ENCODE assay signal across 19 cellular contexts in genomic region chr3:122391674-122392446, GRCh38. TPM values are rescaled to one million over a fixed set of nuclear protein-coding genes. Genes with fewer than 3 reads are reported as not detected.
DNase-seq lines count a peak whose midpoint lies in the region; ATAC-seq, FAIRE-seq and TF ChIP-seq lines count a peak whose summit lies in the region.
"Had no signal": no experiment of that assay in that cellular context is flagged by ENCODE, and none has a peak within 500 bp of the region (broad histone marks: within the 10 kb centered on the region; RNA-seq: fewer than 3 reads in every experiment).

No MANE protein-coding gene starts in this region.

- H2AK5ac ChIP-seq in mesenchymal stem cell (ENCODE audit: low read length, severe bottlenecking) = no peak overlapping the region

- H3K4me1 Mint-ChIP-seq in astrocyte (ENCODE audit: low read depth, unreplicated experiment) = peaks cover 39% of the 10 kb centered on the region

- peaks cover 47% of the 10 kb centered on the region for H3K4me1 ChIP-seq in left ventricle myocardium inferior
- peaks cover 5% of the 10 kb centered on the region for H3K4me1 ChIP-seq in astrocyte (ENCODE audit: insufficient read depth, low read length)
- peaks cover 4% of the 10 kb centered on the region for H3K4me1 ChIP-seq in mesenchymal stem cell (ENCODE audit: control insufficient read depth, insufficient read depth, low read depth, low read length)

- intact Hi-C loops in left ventricle myocardium inferior (cut with micrococcal nuclease) = loop anchor here (5.0 to 10.0 kb wide), 2 partner anchors 113 to 285 kb away; no protein-coding TSS in a partner anchor
- intact Hi-C loops in Right ventricle myocardium inferior (cut with DNase I) = loop anchor here (5.0 kb wide), 1 partner anchor 65 kb away; no protein-coding TSS in a partner anchor

- no peak overlapping the region for H4K91ac ChIP-seq in mesenchymal stem cell (ENCODE audit: low read length)

- no peak overlapping the region for H2BK12ac ChIP-seq in mesenchymal stem cell (ENCODE audit: low read length in 2 of 2)

- H3K4me3 ChIP-seq in left ventricle myocardium inferior (no peak overlapping the region), astrocyte (ENCODE audit: insufficient read depth, low read depth, low read length) (no peak overlapping the region), mesenchymal stem cell (ENCODE audit: insufficient read depth in 1 of 2, low read depth in 1 of 2, low read length in 2 of 2) (no peak overlapping the region)

- H3K4me3 Mint-ChIP-seq in astrocyte (ENCODE audit: unreplicated experiment) = no peak overlapping the region

- no peak overlapping the region for H3K23ac ChIP-seq in mesenchymal stem cell (ENCODE audit: low read length in 2 of 2)

- no peak overlapping the region for H3K18ac ChIP-seq in mesenchymal stem cell (ENCODE audit: low read depth in 1 of 2, low read length in 2 of 2)

- ATAC-seq in Right ventricle myocardium inferior = no peak
- ATAC-seq in HG03159 (IDR thresholded peaks at IDR 0.05; ENCODE audit: unreplicated experiment) = no peak
- ATAC-seq: SK-N-SH treated with all-trans-retinoic acid at 6 μM for 48 hours had no signal

- H3K79me1 ChIP-seq in mesenchymal stem cell (replicated peaks; ENCODE audit: low read length, poor library complexity, severe bottlenecking) = peaks cover 13% of the 10 kb centered on the region

- no peak overlapping the region for H2BK15ac ChIP-seq in mesenchymal stem cell (ENCODE audit: low read depth, poor library complexity, severe bottlenecking)

- no peak overlapping the region for H3K4ac ChIP-seq in mesenchymal stem cell (ENCODE audit: low read depth in 1 of 2, low read length in 2 of 2)

- H3K36me3 Mint-ChIP-seq in astrocyte (ENCODE audit: low read depth, unreplicated experiment) = no peaks in the 10 kb centered on the region

- H3K79me2 ChIP-seq in astrocyte (ENCODE audit: insufficient read depth, low read length) = no peaks in the 10 kb centered on the region

- TF ChIP-seq CTCF in left ventricle myocardium inferior (IDR thresholded peaks at IDR 0.05; ENCODE audit: borderline replicate concordance) (no peak), astrocyte (IDR thresholded peaks at IDR 0.05; ENCODE audit: insufficient read depth, low read depth, low read length) (no peak)

- no peak overlapping the region for H2BK120ac ChIP-seq in mesenchymal stem cell (ENCODE audit: low read depth, low read length)

- 91% methylated on average over 1 of the region's 2 CpGs for WGBS in mesenchymal stem cell

- no peak for DNase-seq in left ventricle myocardium inferior
- no peak for DNase-seq in Right ventricle myocardium inferior (ENCODE audit: missing footprints)
- DNase-seq in astrocyte (ENCODE audit: low read depth) = no peak
- DNase-seq in mesenchymal stem cell = no peak
- no peak for DNase-seq in NCI-H748 (lab: John Stamatoyannopoulos, UW; ENCODE audit: unreplicated experiment)
- DNase-seq in Ammon's horn (ENCODE audit: low spot score) = no peak
- DNase-seq: C1 segment of cervical spinal cord, NCI-H1048, NCI-H1436, NCI-H2029 treated with DMSO at 0.1 percent for 48 hours, NCI-H446 treated with DMSO at 0.1 percent for 48 hours, OCI-M1, SHP77 had no signal

- H3K27me3 ChIP-seq in left ventricle myocardium inferior (ENCODE audit: low read depth) = no peaks in the 10 kb centered on the region
- H3K27me3 ChIP-seq in astrocyte (ENCODE audit: insufficient read depth, low read length) = no peaks in the 10 kb centered on the region
- H3K27me3 ChIP-seq in mesenchymal stem cell (ENCODE audit: control insufficient read depth in 1 of 2, insufficient read depth in 1 of 2, low read length in 2 of 2) = no peaks in the 10 kb centered on the region

- H3K36me3 ChIP-seq in left ventricle myocardium inferior (peaks cover 11% of the 10 kb centered on the region), astrocyte (ENCODE audit: insufficient read depth, low read length) (no peaks in the 10 kb centered on the region), mesenchymal stem cell (ENCODE audit: control insufficient read depth in 1 of 2, insufficient read depth in 2 of 2, low read depth in 1 of 2, low read length in 2 of 2) (peaks cover 0 to 11% of the 10 kb centered on the region in 2 experiments)

- H3K4me2 ChIP-seq in astrocyte (ENCODE audit: low read length) (no peak overlapping the region), mesenchymal stem cell (ENCODE audit: low read length, poor library complexity, severe bottlenecking) (no peak overlapping the region)
- H3K4me2 ChIP-seq: KMS-11 had no signal

- H2AFZ ChIP-seq in astrocyte (ENCODE audit: low read depth, low read length) (no peak overlapping the region), mesenchymal stem cell (ENCODE audit: low read depth, low read length) (no peak overlapping the region)

- peak overlapping the region; percentile 66 for H3K27ac ChIP-seq in left ventricle myocardium inferior (replicated peaks)
- no peak overlapping the region for H3K27ac ChIP-seq in astrocyte (ENCODE audit: low read depth, low read length)
- H3K27ac ChIP-seq in mesenchymal stem cell (ENCODE audit: low read length, poor library complexity, severe bottlenecking) = no peak overlapping the region
- H3K27ac ChIP-seq: KMS-11 had no signal

- H3K27ac Mint-ChIP-seq in astrocyte (ENCODE audit: unreplicated experiment) = no peak overlapping the region

- FAIRE-seq in astrocyte (lab: Jason Lieb, UNC) = peak; percentile 17
- FAIRE-seq: D721Med, GM12892, H1 had no signal

- H2BK5ac ChIP-seq in mesenchymal stem cell (ENCODE audit: low read depth, low read length, poor library complexity, severe bottlenecking) = no peak overlapping the region

- H3K9me3 ChIP-seq in left ventricle myocardium inferior (replicated peaks) (no peaks in the 10 kb centered on the region), astrocyte (ENCODE audit: insufficient read depth, low read depth, low read length) (no peaks in the 10 kb centered on the region), mesenchymal stem cell (ENCODE audit: control insufficient read depth, low read length) (no peaks in the 10 kb centered on the region)

- no peaks in the 10 kb centered on the region for H3K9me3 Mint-ChIP-seq in astrocyte (ENCODE audit: unreplicated experiment)

- H4K8ac ChIP-seq in mesenchymal stem cell (ENCODE audit: low read length) = no peak overlapping the region

- no peaks in the 10 kb centered on the region for H3K27me3 Mint-ChIP-seq in astrocyte (ENCODE audit: low read depth, unreplicated experiment)

- H3K14ac ChIP-seq in mesenchymal stem cell (ENCODE audit: low read length in 2 of 2) = no peak overlapping the region

- H3K9ac ChIP-seq in astrocyte (ENCODE audit: low read length) (no peak overlapping the region), mesenchymal stem cell (ENCODE audit: low read length) (peak overlapping the region; percentile 23)
- H3K9ac ChIP-seq: KMS-11 had no signal

- no peaks in the 10 kb centered on the region for H4K20me1 ChIP-seq in astrocyte (ENCODE audit: insufficient read depth, low read length)

RNA-seq across cellular contexts. Expression of gene FAM162A, which starts 7.9 kb away (rescaled TPM):
- total RNA-seq in left ventricle myocardium inferior = 141 TPM
- 141 TPM for total RNA-seq in Right ventricle myocardium inferior
- 65.1 and 72.2 TPM in 2 replicates for total RNA-seq in astrocyte
- polyA plus RNA-seq in mesenchymal stem cell (2013, experiment 1 of 2) = 15.0 TPM
- 15.5 TPM for polyA plus RNA-seq in mesenchymal stem cell (2013, experiment 2 of 2)

RNA-seq across cellular contexts. Expression of gene MIX23, which starts 8.8 kb away (rescaled TPM):
- total RNA-seq in left ventricle myocardium inferior (32.7 TPM), Right ventricle myocardium inferior (25.6 TPM), astrocyte (43.2 and 46.6 TPM in 2 replicates)
- 23.3 TPM for polyA plus RNA-seq in mesenchymal stem cell (2013, experiment 1 of 2)
- polyA plus RNA-seq in mesenchymal stem cell (2013, experiment 2 of 2) = 23.1 TPM

RNA-seq across cellular contexts. Expression of gene WDR5B, which starts 24.0 kb away (rescaled TPM):
- 3.3 TPM for total RNA-seq in left ventricle myocardium inferior
- total RNA-seq in Right ventricle myocardium inferior = 2.5 TPM
- 3.9 and 4.0 TPM in 2 replicates for total RNA-seq in astrocyte
- polyA plus RNA-seq in mesenchymal stem cell (2013, experiment 1 of 2) = 3.5 TPM
- polyA plus RNA-seq in mesenchymal stem cell (2013, experiment 2 of 2) = 3.3 TPM
